In the genomic region with DNA sequence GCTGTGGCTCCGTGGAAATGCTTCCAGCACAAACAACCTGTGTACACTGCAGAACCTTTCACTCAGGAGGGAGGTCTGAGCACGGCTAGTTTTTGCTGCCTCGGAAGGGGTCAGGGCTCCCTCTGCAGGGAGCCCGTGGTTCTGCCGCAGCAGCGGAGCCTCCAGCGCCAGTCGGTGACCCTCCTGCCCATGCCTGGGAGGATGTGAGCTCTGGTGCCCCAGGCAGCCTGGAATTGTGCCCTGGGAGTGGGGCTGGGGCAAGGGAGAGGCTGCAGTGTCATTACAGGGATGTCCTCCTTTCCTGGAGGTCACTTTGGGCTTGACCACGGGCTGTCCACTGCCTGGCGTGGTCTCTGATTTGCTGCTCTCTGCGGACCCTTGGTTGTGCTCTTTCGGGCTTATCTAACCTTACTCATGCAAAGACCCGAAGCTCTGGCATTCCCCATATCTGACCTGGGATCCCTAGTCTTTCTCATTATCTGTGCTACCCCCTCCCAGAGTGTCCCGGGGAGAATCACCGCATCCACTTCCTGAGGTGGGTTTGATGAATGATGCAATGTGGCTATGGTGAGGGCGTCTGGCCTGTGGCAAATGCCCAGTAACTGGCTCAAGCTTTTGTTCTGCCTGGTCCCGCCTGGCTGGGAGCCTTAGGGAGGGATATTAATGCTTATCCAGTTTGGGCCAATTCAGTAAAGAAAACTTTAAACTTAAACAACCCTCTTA, we compare ENCODE assay signal across 1 cellular context.
TF ChIP-seq lines count a peak whose summit lies in the region.

No MANE protein-coding gene starts in this region.

TF ChIP-seq in GM12878, 131 proteins besides CTCF, POLR2A, EP300 and RAD21 (continued from another document and continues in another):
- TF ChIP-seq EED (IDR thresholded peaks at IDR 0.05; ENCODE audit: low read depth) (peak; percentile 68), CBX5 (IDR thresholded peaks at IDR 0.05; ENCODE audit: low read depth) (no peak), NFIC (IDR thresholded peaks at IDR 0.05; ENCODE audit: low read depth, low read length) (no peak), NFYA (IDR thresholded peaks at IDR 0.05; ENCODE audit: borderline replicate concordance, low read depth, low read length) (no peak), SREBF2 (IDR thresholded peaks at IDR 0.05; ENCODE audit: low read length) (no peak), CHD1 (IDR thresholded peaks at IDR 0.05; ENCODE audit: low read depth, low read length) (no peak), ZNF384 (IDR thresholded peaks at IDR 0.05; ENCODE audit: borderline replicate concordance, low read depth, low read length) (no peak), CEBPZ (IDR thresholded peaks at IDR 0.05; ENCODE audit: low read depth, low read length) (no peak), NRF1 (conservative IDR thresholded peaks at IDR 0.05; ENCODE audit: low read depth, low read length) (no peak), SRF (IDR thresholded peaks at IDR 0.05; ENCODE audit: low read depth in 2 of 2, low read length in 2 of 2) (0 out of 4 replicates have a peak, but pooled peaks of 1 of the 2 experiments have one; percentile 22), CHD2 (IDR thresholded peaks at IDR 0.05; ENCODE audit: borderline replicate concordance, low read depth, low read length) (0 out of 2 replicates have a peak, but pooled peaks have one; percentile 13), FOXK2 (IDR thresholded peaks at IDR 0.05) (no peak), TAF1 (IDR thresholded peaks at IDR 0.05; ENCODE audit: borderline replicate concordance, low read depth, low read length) (no peak), ZNF622 (IDR thresholded peaks at IDR 0.05) (no peak), CBFB (IDR thresholded peaks at IDR 0.05; ENCODE audit: low read depth) (0 out of 2 replicates have a peak, but pooled peaks have one; percentile 17), RUNX3 (IDR thresholded peaks at IDR 0.05; ENCODE audit: low read length) (peak; percentile 51), LARP7 (IDR thresholded peaks at IDR 0.05) (peak; percentile 15; the same call in 1 of the 2 replicates), ESRRA (IDR thresholded peaks at IDR 0.05; ENCODE audit: low read length) (no peak), WRNIP1 (IDR thresholded peaks at IDR 0.05; ENCODE audit: borderline replicate concordance, low read depth, low read length) (no peak), BMI1 (IDR thresholded peaks at IDR 0.05; ENCODE audit: borderline replicate concordance) (no peak), ZZZ3 (IDR thresholded peaks at IDR 0.05; ENCODE audit: control insufficient read depth, insufficient read length, low read depth) (no peak), CUX1 (IDR thresholded peaks at IDR 0.05; ENCODE audit: insufficient replicate concordance, low read depth, low read length) (no peak), GABPA (IDR thresholded peaks at IDR 0.05; ENCODE audit: low read depth) (no peak), HDAC6 (IDR thresholded peaks at IDR 0.05; ENCODE audit: unreplicated experiment) (no peak), RB1 (IDR thresholded peaks at IDR 0.05; ENCODE audit: borderline replicate concordance) (peak; percentile 38; the same call in 1 of the 2 replicates), ATF7 (IDR thresholded peaks at IDR 0.05; ENCODE audit: low read depth) (no peak), MXI1 (IDR thresholded peaks at IDR 0.05; ENCODE audit: low read depth, low read length) (peak; percentile 32; the same call in 1 of the 2 replicates), SP1 (IDR thresholded peaks at IDR 0.05; ENCODE audit: low read depth, low read length) (no peak), MAX (IDR thresholded peaks at IDR 0.05; ENCODE audit: low read depth, low read length) (no peak)
- TF ChIP-seq, protein P1, sequence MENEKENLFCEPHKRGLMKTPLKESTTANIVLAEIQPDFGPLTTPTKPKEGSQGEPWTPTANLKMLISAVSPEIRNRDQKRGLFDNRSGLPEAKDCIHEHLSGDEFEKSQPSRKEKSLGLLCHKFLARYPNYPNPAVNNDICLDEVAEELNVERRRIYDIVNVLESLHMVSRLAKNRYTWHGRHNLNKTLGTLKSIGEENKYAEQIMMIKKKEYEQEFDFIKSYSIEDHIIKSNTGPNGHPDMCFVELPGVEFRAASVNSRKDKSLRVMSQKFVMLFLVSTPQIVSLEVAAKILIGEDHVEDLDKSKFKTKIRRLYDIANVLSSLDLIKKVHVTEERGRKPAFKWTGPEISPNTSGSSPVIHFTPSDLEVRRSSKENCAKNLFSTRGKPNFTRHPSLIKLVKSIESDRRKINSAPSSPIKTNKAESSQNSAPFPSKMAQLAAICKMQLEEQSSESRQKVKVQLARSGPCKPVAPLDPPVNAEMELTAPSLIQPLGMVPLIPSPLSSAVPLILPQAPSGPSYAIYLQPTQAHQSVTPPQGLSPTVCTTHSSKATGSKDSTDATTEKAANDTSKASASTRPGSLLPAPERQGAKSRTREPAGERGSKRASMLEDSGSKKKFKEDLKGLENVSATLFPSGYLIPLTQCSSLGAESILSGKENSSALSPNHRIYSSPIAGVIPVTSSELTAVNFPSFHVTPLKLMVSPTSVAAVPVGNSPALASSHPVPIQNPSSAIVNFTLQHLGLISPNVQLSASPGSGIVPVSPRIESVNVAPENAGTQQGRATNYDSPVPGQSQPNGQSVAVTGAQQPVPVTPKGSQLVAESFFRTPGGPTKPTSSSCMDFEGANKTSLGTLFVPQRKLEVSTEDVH (IDR thresholded peaks at IDR 0.05; ENCODE audit: low read depth, partially characterized antibody): no peak
- TF ChIP-seq, protein P2, sequence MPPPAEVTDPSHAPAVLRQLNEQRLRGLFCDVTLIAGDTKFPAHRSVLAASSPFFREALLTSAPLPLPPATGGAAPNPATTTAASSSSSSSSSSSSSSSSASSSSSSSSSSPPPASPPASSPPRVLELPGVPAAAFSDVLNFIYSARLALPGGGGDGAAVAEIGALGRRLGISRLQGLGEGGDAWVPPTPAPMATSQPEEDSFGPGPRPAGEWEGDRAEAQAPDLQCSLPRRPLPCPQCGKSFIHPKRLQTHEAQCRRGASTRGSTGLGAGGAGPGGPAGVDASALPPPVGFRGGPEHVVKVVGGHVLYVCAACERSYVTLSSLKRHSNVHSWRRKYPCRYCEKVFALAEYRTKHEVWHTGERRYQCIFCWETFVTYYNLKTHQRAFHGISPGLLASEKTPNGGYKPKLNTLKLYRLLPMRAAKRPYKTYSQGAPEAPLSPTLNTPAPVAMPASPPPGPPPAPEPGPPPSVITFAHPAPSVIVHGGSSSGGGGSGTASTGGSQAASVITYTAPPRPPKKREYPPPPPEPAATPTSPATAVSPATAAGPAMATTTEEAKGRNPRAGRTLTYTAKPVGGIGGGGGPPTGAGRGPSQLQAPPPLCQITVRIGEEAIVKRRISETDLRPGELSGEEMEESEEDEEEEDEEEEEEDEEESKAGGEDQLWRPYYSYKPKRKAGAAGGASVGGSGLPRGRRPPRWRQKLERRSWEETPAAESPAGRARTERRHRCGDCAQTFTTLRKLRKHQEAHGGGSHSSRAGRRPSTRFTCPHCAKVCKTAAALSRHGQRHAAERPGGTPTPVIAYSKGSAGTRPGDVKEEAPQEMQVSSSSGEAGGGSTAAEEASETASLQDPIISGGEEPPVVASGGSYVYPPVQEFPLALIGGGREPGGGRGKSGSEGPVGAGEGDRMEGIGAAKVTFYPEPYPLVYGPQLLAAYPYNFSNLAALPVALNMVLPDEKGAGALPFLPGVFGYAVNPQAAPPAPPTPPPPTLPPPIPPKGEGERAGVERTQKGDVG (CRISPR knock-in tag; IDR thresholded peaks at IDR 0.05): no peak
- TF ChIP-seq, protein P3, sequence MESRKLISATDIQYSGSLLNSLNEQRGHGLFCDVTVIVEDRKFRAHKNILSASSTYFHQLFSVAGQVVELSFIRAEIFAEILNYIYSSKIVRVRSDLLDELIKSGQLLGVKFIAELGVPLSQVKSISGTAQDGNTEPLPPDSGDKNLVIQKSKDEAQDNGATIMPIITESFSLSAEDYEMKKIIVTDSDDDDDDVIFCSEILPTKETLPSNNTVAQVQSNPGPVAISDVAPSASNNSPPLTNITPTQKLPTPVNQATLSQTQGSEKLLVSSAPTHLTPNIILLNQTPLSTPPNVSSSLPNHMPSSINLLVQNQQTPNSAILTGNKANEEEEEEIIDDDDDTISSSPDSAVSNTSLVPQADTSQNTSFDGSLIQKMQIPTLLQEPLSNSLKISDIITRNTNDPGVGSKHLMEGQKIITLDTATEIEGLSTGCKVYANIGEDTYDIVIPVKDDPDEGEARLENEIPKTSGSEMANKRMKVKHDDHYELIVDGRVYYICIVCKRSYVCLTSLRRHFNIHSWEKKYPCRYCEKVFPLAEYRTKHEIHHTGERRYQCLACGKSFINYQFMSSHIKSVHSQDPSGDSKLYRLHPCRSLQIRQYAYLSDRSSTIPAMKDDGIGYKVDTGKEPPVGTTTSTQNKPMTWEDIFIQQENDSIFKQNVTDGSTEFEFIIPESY (IDR thresholded peaks at IDR 0.05): no peak
- TF ChIP-seq, protein P4, sequence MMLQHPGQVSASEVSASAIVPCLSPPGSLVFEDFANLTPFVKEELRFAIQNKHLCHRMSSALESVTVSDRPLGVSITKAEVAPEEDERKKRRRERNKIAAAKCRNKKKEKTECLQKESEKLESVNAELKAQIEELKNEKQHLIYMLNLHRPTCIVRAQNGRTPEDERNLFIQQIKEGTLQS (IDR thresholded peaks at IDR 0.05; ENCODE audit: borderline replicate concordance, extremely low read depth, low read depth, low read length): no peak
- TF ChIP-seq, protein P5, sequence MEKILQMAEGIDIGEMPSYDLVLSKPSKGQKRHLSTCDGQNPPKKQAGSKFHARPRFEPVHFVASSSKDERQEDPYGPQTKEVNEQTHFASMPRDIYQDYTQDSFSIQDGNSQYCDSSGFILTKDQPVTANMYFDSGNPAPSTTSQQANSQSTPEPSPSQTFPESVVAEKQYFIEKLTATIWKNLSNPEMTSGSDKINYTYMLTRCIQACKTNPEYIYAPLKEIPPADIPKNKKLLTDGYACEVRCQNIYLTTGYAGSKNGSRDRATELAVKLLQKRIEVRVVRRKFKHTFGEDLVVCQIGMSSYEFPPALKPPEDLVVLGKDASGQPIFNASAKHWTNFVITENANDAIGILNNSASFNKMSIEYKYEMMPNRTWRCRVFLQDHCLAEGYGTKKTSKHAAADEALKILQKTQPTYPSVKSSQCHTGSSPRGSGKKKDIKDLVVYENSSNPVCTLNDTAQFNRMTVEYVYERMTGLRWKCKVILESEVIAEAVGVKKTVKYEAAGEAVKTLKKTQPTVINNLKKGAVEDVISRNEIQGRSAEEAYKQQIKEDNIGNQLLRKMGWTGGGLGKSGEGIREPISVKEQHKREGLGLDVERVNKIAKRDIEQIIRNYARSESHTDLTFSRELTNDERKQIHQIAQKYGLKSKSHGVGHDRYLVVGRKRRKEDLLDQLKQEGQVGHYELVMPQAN (conservative IDR thresholded peaks at IDR 0.05): no peak
- TF ChIP-seq, protein P6, sequence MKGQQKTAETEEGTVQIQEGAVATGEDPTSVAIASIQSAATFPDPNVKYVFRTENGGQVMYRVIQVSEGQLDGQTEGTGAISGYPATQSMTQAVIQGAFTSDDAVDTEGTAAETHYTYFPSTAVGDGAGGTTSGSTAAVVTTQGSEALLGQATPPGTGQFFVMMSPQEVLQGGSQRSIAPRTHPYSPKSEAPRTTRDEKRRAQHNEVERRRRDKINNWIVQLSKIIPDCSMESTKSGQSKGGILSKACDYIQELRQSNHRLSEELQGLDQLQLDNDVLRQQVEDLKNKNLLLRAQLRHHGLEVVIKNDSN (IDR thresholded peaks at IDR 0.05; ENCODE audit: borderline replicate concordance, extremely low read length, insufficient read depth, low read depth, low read length): no peak
